12 cellular contexts compared by ENCODE assay signal in genomic region chr12:109720152-109720855, GRCh38. TPM values are rescaled to one million over a fixed set of nuclear protein-coding genes. Genes with fewer than 3 reads are reported as not detected.
DNase-seq lines count a peak whose midpoint lies in the region; FAIRE-seq and TF ChIP-seq lines count a peak whose summit lies in the region.
"Had no signal": no experiment of that assay in that cellular context is flagged by ENCODE, and none has a peak within 500 bp of the region (broad histone marks: within the 10 kb centered on the region; RNA-seq: fewer than 3 reads in every experiment).

No MANE protein-coding gene starts in this region.

- TF ChIP-seq CTCF in breast epithelium (IDR thresholded peaks at IDR 0.05) (no peak), mammary epithelial cell (conservative IDR thresholded peaks at IDR 0.05 in 1 of 2, IDR thresholded peaks at IDR 0.05 in 1 of 2; ENCODE audit: extremely low read depth in 1 of 2, insufficient read depth in 1 of 2, low read depth in 1 of 2, low read length in 2 of 2) (no peak), endodermal cell (conservative IDR thresholded peaks at IDR 0.05) (no peak), nephron progenitor cell (IDR thresholded peaks at IDR 0.05) (no peak)

- H3K27me3 ChIP-seq in breast epithelium (no peaks in the 10 kb centered on the region), mammary epithelial cell (ENCODE audit: insufficient read depth, low read length) (no peaks in the 10 kb centered on the region), endodermal cell (ENCODE audit: control insufficient read depth, insufficient read depth, low read length, poor library complexity, severe bottlenecking) (no peaks in the 10 kb centered on the region)

- H3K4me3 ChIP-seq in breast epithelium, result no peak overlapping the region
- H3K4me3 ChIP-seq in mammary epithelial cell (replicated peaks in 1 of 3; ENCODE audit: insufficient read depth in 1 of 3, low read depth in 2 of 3, low read length in 3 of 3), result no peak overlapping the region
- no peak overlapping the region for H3K4me3 ChIP-seq in endodermal cell (ENCODE audit: low read length)

- H3K9me3 ChIP-seq in breast epithelium, result no peaks in the 10 kb centered on the region
- H3K9me3 ChIP-seq in mammary epithelial cell (replicated peaks; ENCODE audit: insufficient read depth, low read length), result no peaks in the 10 kb centered on the region
- H3K9me3 ChIP-seq in endodermal cell (ENCODE audit: control insufficient read depth, low read length), result no peaks in the 10 kb centered on the region

- no peaks in the 10 kb centered on the region for H3K79me2 ChIP-seq in mammary epithelial cell (ENCODE audit: insufficient read depth, low read length)

- intact Hi-C loops in breast epithelium (cut with DNase I; ENCODE audit: low total_unique reads) (no loop called here), mammary epithelial cell (cut with micrococcal nuclease) (no loop called here)

- in situ Hi-C loops in mammary epithelial cell (cut with MboI; ENCODE audit: low sequenced_read_pairs in 2 of 2), result no loop called here

- DNase-seq in breast epithelium (ENCODE audit: low spot score in 2 of 2) (no peak), mammary epithelial cell (no peak), endodermal cell (no peak), nephron progenitor cell (peak; percentile 66), NCI-H2227 treated with DMSO at 0.1 percent for 48 hours (lab: John Stamatoyannopoulos, UW) (no peak), urothelium cell line (ENCODE audit: low spot score) (no peak), amniotic stem cell (lab: John Stamatoyannopoulos, UW) (no peak), NCI-H1930 (lab: John Stamatoyannopoulos, UW) (no peak)
- DNase-seq: naive thymus-derived CD8-positive, alpha-beta T cell; NCI-H187; stimulated activated CD8-positive, alpha-beta memory T cell treated with anti-CD3 and anti-CD28 coated beads, Interleukin-4, amount 100 ng/mL, for 48 hours had no signal

- no peak overlapping the region for H3K4me2 ChIP-seq in mammary epithelial cell (ENCODE audit: insufficient read depth, low read depth, low read length)

- no peaks in the 10 kb centered on the region for H4K20me1 ChIP-seq in mammary epithelial cell (ENCODE audit: insufficient read depth, low read length)

- H3K36me3 ChIP-seq in breast epithelium (no peaks in the 10 kb centered on the region), mammary epithelial cell (ENCODE audit: insufficient read depth, low read length) (no peaks in the 10 kb centered on the region), endodermal cell (ENCODE audit: control insufficient read depth, insufficient read depth, low read length) (peaks cover 22% of the 10 kb centered on the region)

- H3K27ac ChIP-seq in breast epithelium, result peak overlapping the region; percentile 40 to 68
- no peak overlapping the region for H3K27ac ChIP-seq in mammary epithelial cell (ENCODE audit: insufficient read depth, low read depth, low read length)
- H3K27ac ChIP-seq in endodermal cell (ENCODE audit: low read depth, low read length), result peak overlapping the region; percentile 67

- peaks cover 12% of the 10 kb centered on the region for H3K36me3 Mint-ChIP-seq in endodermal cell (ENCODE audit: low read depth)
- H3K36me3 Mint-ChIP-seq in nephron progenitor cell (ENCODE audit: low read depth), result no peaks in the 10 kb centered on the region
- H3K36me3 Mint-ChIP-seq: naive thymus-derived CD8-positive, alpha-beta T cell had no signal

- CTCF ChIA-PET in mammary epithelial cell (lab: Charles Lee; ENCODE audit: low non-redundant PET), result no interaction called here

- H3K9ac ChIP-seq in mammary epithelial cell (ENCODE audit: insufficient read depth, low read length), result no peak overlapping the region
- H3K9ac ChIP-seq in endodermal cell (ENCODE audit: extremely low read depth, low read length, poor library complexity, severe bottlenecking), result no peak overlapping the region

- H3K4me3 Mint-ChIP-seq in endodermal cell (no peak overlapping the region), nephron progenitor cell (peak overlapping the region; percentile 54)
- H3K4me3 Mint-ChIP-seq: naive thymus-derived CD8-positive, alpha-beta T cell had no signal

- WGBS in mammary epithelial cell (ENCODE audit: low coverage, missing lambda C conversion rate), result 35% methylated on average over 11 of the region's 12 CpGs
- 86 to 89% methylated on average over 3 to 12 of the region's 12 CpGs for WGBS in endodermal cell (ENCODE audit: insufficient coverage in 1 of 2, insufficient read length in 1 of 2), 2 experiments

- H3K27me3 Mint-ChIP-seq in endodermal cell (ENCODE audit: insufficient read depth) (peaks cover 8% of the 10 kb centered on the region), nephron progenitor cell (ENCODE audit: low read depth, poor library complexity) (peaks cover 29% of the 10 kb centered on the region)

- H3K27ac Mint-ChIP-seq in endodermal cell (no peak overlapping the region), nephron progenitor cell (peak overlapping the region; percentile 91)

- no peak overlapping the region for H2AFZ ChIP-seq in mammary epithelial cell (ENCODE audit: low read depth, low read length)

- H3K4me1 ChIP-seq in breast epithelium, result peaks cover 0 to 10% of the 10 kb centered on the region in 2 donors
- H3K4me1 ChIP-seq in mammary epithelial cell (ENCODE audit: insufficient read depth, low read length), result no peaks in the 10 kb centered on the region
- peaks cover 25% of the 10 kb centered on the region for H3K4me1 ChIP-seq in endodermal cell (ENCODE audit: control insufficient read depth, insufficient read depth, low read length)

- peaks cover 44% of the 10 kb centered on the region for H3K4me1 Mint-ChIP-seq in endodermal cell
- peaks cover 70% of the 10 kb centered on the region for H3K4me1 Mint-ChIP-seq in nephron progenitor cell

- no peak for FAIRE-seq in urothelium cell line (lab: Jason Lieb, UNC)
- FAIRE-seq: colon had no signal

- dilution Hi-C loops in mammary epithelial cell (cut with HindIII; ENCODE audit: low sequenced_read_pairs), result no loop called here

- TF ChIP-seq POLR2A in breast epithelium (IDR thresholded peaks at IDR 0.05), result no peak

- no peaks in the 10 kb centered on the region for H3K9me3 Mint-ChIP-seq in endodermal cell
- H3K9me3 Mint-ChIP-seq in nephron progenitor cell, result no peaks in the 10 kb centered on the region
- H3K9me3 Mint-ChIP-seq: naive thymus-derived CD8-positive, alpha-beta T cell had no signal

- no TSS peak for BruUV-seq in mammary epithelial cell (replicated peaks; lab: Mats Ljungman, UMichigan)

RNA-seq across cellular contexts. Expression of gene FAM222A, which starts 6.7 kb away (rescaled TPM):
- 1 to 10 TPM in 2 of 3 donors, under 1 TPM in 1; 0.32 to 7.3 (median 1.3) TPM for total RNA-seq in breast epithelium
- total RNA-seq in mammary epithelial cell, result 1 to 10 TPM in 1 of 2 donors, under 1 TPM in 1; 0.50 to 1.3 TPM
- polyA plus RNA-seq in mammary epithelial cell, result 0.71 TPM
- 2.1 TPM for polyA minus RNA-seq in mammary epithelial cell
- total RNA-seq in endodermal cell, result 10 to 100 TPM; 21.6 to 24.4 TPM
- polyA plus RNA-seq in endodermal cell (2013, experiment 1 of 2), result 8.7 TPM
- polyA plus RNA-seq in endodermal cell (2013, experiment 2 of 2), result 8.7 TPM
